In the genomic region with DNA sequence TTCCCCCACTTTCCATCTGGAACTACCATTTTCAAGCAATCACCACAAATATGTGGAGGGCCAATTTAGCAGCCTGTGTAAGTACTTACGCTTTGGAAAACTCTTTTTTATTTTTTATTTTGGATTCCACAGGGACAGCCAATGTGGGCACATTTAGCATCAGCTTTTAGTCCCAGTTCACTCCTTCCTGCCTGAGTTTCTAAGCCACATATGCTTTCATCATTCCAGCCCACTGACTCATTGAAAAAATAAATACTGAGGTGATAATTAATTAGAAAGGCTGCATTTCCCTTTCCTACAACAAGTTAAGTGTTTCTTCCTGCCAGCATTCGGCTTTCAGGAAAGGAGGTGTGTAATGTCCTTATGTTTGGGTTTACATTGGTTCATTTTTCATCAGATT, we compare ENCODE assay signal across 22 cellular contexts.
A peak's percentile ranks its signal among the peaks of the same experiment; 100 is the strongest.
DNase-seq lines count a peak whose midpoint lies in the region; ATAC-seq, FAIRE-seq and TF ChIP-seq lines count a peak whose summit lies in the region.
"Had no signal": no experiment of that assay in that cellular context is flagged by ENCODE, and none has a peak within 500 bp of the region (broad histone marks: within the 10 kb centered on the region; RNA-seq: fewer than 3 reads in every experiment).

No MANE protein-coding gene starts in this region.

- H3K4me1 ChIP-seq in pancreas (no peaks in the 10 kb centered on the region), left lung (no peaks in the 10 kb centered on the region)
- H3K4me1 ChIP-seq: ascending aorta, spleen, transverse colon had no signal

- H3K36me3 ChIP-seq in pancreas (no peaks in the 10 kb centered on the region), left lung (no peaks in the 10 kb centered on the region)
- H3K36me3 ChIP-seq: ascending aorta, ovary, spleen, transverse colon had no signal

- no peak overlapping the region for H3K4me3 ChIP-seq in epithelial cell of proximal tubule (ENCODE audit: low read depth, low read length)
- no peak overlapping the region for H3K4me3 ChIP-seq in pancreas
- no peak overlapping the region for H3K4me3 ChIP-seq in left lung
- H3K4me3 ChIP-seq: ascending aorta, ovary, spleen, transverse colon had no signal

- TF ChIP-seq CTCF in epithelial cell of proximal tubule (conservative IDR thresholded peaks at IDR 0.05; ENCODE audit: low read depth, low read length) (no peak), pancreas (IDR thresholded peaks at IDR 0.05) (no peak), left lung (IDR thresholded peaks at IDR 0.05) (no peak)

- 66 to 67% methylated on average over 2 of the region's 2 CpGs for WGBS in pancreas, 2 donors

- FAIRE-seq in RCC 7860 (lab: Jason Lieb, UNC): no peak
- no peak for FAIRE-seq in pancreas (lab: Jason Lieb, UNC)

- ATAC-seq in pancreas: peak in 3 of 4 donors; percentile 25 to 73 (median 46)
- no peak for ATAC-seq in HG02852 (IDR thresholded peaks at IDR 0.05; ENCODE audit: unreplicated experiment)
- no peak for ATAC-seq in left lung
- ATAC-seq in Right ventricle myocardium superior (ENCODE audit: poor library complexity): no peak
- ATAC-seq: left colon; stimulated activated memory B cell treated with anti-CD40 and anti-IgM and Interleukin-4, amounts not matched to agents 10 μg/mL and 1 μg/mL and 100 μg/mL, for 72 hours had no signal

- H3K9me3 ChIP-seq in pancreas (no peaks in the 10 kb centered on the region), left lung (no peaks in the 10 kb centered on the region)
- H3K9me3 ChIP-seq: ascending aorta, ovary, spleen, transverse colon had no signal

- intact Hi-C loops in pancreas (cut with DNase I) (no loop called here), left lung (cut with DNase I) (no loop called here), Right ventricle myocardium superior (cut with DNase I) (no loop called here)

- no peak overlapping the region for H3K27ac ChIP-seq in pancreas
- no peak overlapping the region for H3K27ac ChIP-seq in left lung
- H3K27ac ChIP-seq: ascending aorta, ovary, spleen, transverse colon had no signal

- DNase-seq in EL (peak; percentile 5), RCC 7860 (ENCODE audit: low spot score) (peak; percentile 7), epithelial cell of proximal tubule (ENCODE audit: low read depth) (peak; percentile 72), pancreas (no peak), NCI-H2107 (lab: John Stamatoyannopoulos, UW) (no peak), left lung (no peak), Right ventricle myocardium superior (no peak)
- DNase-seq: activated CD4-positive, alpha-beta T cell treated with anti-CD3 and anti-CD28 coated beads for 4 hours; activated naive CD4-positive, alpha-beta T cell treated with anti-CD3 and anti-CD28 coated beads for 36 hours; C1 segment of cervical spinal cord; DMS153; KBM-7; left colon; NCI-H1105 treated with DMSO at 0.1 percent for 48 hours; NCI-H345; ovary; SIG-M5; spleen; transverse colon had no signal

- H3K27me3 ChIP-seq in pancreas: no peaks in the 10 kb centered on the region
- no peaks in the 10 kb centered on the region for H3K27me3 ChIP-seq in left lung
- H3K27me3 ChIP-seq: ascending aorta, ovary, spleen, transverse colon had no signal

Comparison
In these comparisons a context has a peak if more than half of its experiments do, and no peak if none do; other contexts are left out.
1. DNase-seq: peak in EL (single experiment), RCC 7860 (single experiment) and epithelial cell of proximal tubule (single experiment); none in pancreas (0 of 6), NCI-H2107 (single experiment), left lung (0 of 2) and Right ventricle myocardium superior (single experiment).
2. ATAC-seq: peak in pancreas (3 of 4); none in HG02852 (single experiment), left lung (single experiment) and Right ventricle myocardium superior (single experiment).